In genomic region chr17:14748036-14748715, GRCh38 we compare ENCODE assay signal across 10 cellular contexts.
DNase-seq lines count a peak whose midpoint lies in the region; ATAC-seq, FAIRE-seq and TF ChIP-seq lines count a peak whose summit lies in the region.
"Had no signal": no experiment of that assay in that cellular context is flagged by ENCODE, and none has a peak within 500 bp of the region (broad histone marks: within the 10 kb centered on the region; RNA-seq: fewer than 3 reads in every experiment).

No MANE protein-coding gene starts in this region.

- peak; percentile 48 for DNase-seq in ELR (ENCODE audit: low read depth)
- peak; percentile 9 for DNase-seq in activated naive CD8-positive, alpha-beta T cell treated with anti-CD3 and anti-CD28 coated beads, Interleukin-2, amount 50 U/mL, for 24 hours
- no peak for DNase-seq in GM12891 (ENCODE audit: insufficient read length, low spot score)
- no peak for DNase-seq in coronary artery (ENCODE audit: low spot score)
- DNase-seq in iPS-NIHi11 (ENCODE audit: low spot score): no peak
- no peak for DNase-seq in SK-N-DZ (ENCODE audit: low spot score)

- TF ChIP-seq CTCF in coronary artery (IDR thresholded peaks at IDR 0.05): no peak

- H3K27me3 Mint-ChIP-seq in activated naive CD8-positive, alpha-beta T cell treated with anti-CD3 and anti-CD28 coated beads, Interleukin-2, amount 50 U/mL, for 24 hours: peaks cover 5% of the 10 kb centered on the region

- no peaks in the 10 kb centered on the region for H3K36me3 Mint-ChIP-seq in activated naive CD8-positive, alpha-beta T cell treated with anti-CD3 and anti-CD28 coated beads, Interleukin-2, amount 50 U/mL, for 24 hours (ENCODE audit: low read depth)

- H3K9me3 Mint-ChIP-seq in activated naive CD8-positive, alpha-beta T cell treated with anti-CD3 and anti-CD28 coated beads, Interleukin-2, amount 50 U/mL, for 24 hours: no peaks in the 10 kb centered on the region

- H3K27ac Mint-ChIP-seq in activated naive CD8-positive, alpha-beta T cell treated with anti-CD3 and anti-CD28 coated beads, Interleukin-2, amount 50 U/mL, for 24 hours: no peak overlapping the region

- H3K4me3 ChIP-seq in coronary artery: no peak overlapping the region

- no peak for TF ChIP-seq POLR2A in GM12891 (IDR thresholded peaks at IDR 0.05; ENCODE audit: low read depth, low read length)

- peaks cover 13% of the 10 kb centered on the region for H3K4me1 Mint-ChIP-seq in activated naive CD8-positive, alpha-beta T cell treated with anti-CD3 and anti-CD28 coated beads, Interleukin-2, amount 50 U/mL, for 24 hours

- no peak for FAIRE-seq in GM12891 (lab: Jason Lieb, UNC)
- FAIRE-seq: astrocyte, TTC549 had no signal

- H3K27ac ChIP-seq in coronary artery: no peak overlapping the region

- no peak overlapping the region for H3K4me3 Mint-ChIP-seq in activated naive CD8-positive, alpha-beta T cell treated with anti-CD3 and anti-CD28 coated beads, Interleukin-2, amount 50 U/mL, for 24 hours

- ATAC-seq in GM19395 (IDR thresholded peaks at IDR 0.05; ENCODE audit: unreplicated experiment) (peak; percentile 65), HG03135 (IDR thresholded peaks at IDR 0.05; ENCODE audit: unreplicated experiment) (peak; percentile 56)
- ATAC-seq in activated naive CD8-positive, alpha-beta T cell treated with anti-CD3 and anti-CD28 coated beads, Interleukin-2, amount 50 U/mL, for 24 hours: peak; percentile 86

TF ChIP-seq in GM12891, 5 proteins besides CTCF, POLR2A, EP300 and RAD21:
- TF ChIP-seq PAX5 (IDR thresholded peaks at IDR 0.05; ENCODE audit: insufficient read depth, low read length, severe bottlenecking) (no peak), TAF1 (IDR thresholded peaks at IDR 0.05; ENCODE audit: low read depth, low read length) (no peak), POLR2AphosphoS5 (IDR thresholded peaks at IDR 0.05; ENCODE audit: low read depth, low read length) (no peak), SPI1 (IDR thresholded peaks at IDR 0.05; ENCODE audit: low read depth, low read length) (no peak), POU2F2 (IDR thresholded peaks at IDR 0.05; ENCODE audit: low read depth, low read length) (no peak)

Comparison
In these comparisons a context has a peak if more than half of its experiments do, and no peak if none do; other contexts are left out.
1. DNase-seq: peak in ELR (single experiment) and activated naive CD8-positive, alpha-beta T cell treated with anti-CD3 and anti-CD28 coated beads, Interleukin-2, amount 50 U/mL, for 24 hours (single experiment); none in GM12891 (single experiment), coronary artery (single experiment), iPS-NIHi11 (single experiment) and SK-N-DZ (single experiment).
2. Peak in every context shown above with its lines, with median percentiles within 50 percentile points of each other: ATAC-seq.